Comparison of ENCODE assay signal across 8 cellular contexts in the genomic region with DNA sequence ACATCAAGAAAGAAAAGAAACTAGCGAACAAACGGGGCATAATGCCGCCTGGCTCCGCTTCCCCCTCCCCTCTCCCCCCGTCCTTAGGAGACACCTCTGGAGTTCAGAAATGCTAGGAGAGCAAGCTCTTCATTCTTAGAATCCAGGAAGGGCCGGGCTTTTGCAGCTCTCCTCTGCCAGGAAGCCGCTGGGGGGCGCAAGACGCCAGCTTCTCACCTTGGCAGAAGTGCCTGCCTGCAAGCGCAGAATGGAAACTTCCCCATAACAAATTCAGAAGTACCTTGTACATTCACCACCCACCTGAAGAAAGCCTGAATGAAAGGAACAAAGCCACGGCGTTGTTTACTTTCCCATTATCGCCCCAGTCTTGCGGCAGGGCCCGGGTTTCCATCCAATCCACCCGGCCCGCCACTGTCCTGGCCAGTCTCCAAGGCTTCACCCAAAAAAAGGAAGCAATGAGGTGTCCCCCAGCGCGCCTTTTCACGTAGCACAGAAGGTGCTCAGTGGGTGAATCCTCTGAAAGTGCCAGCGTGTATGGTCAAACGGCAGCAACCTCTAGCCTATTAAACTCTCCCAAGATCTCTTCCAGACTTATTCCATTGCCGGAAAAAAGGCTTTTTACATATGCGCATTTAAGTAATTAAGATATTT. TPM values are rescaled to one million over a fixed set of nuclear protein-coding genes. Genes with fewer than 3 reads are reported as not detected.
A peak's percentile ranks its signal among the peaks of the same experiment; 100 is the strongest.
DNase-seq lines count a peak whose midpoint lies in the region; ATAC-seq and TF ChIP-seq lines count a peak whose summit lies in the region.

No MANE protein-coding gene starts in this region.

- peak; percentile 34 for ATAC-seq in GM21360 (IDR thresholded peaks at IDR 0.05; ENCODE audit: unreplicated experiment)
- peak; percentile 37 for ATAC-seq in left ventricle myocardium superior

- H3K36me3 ChIP-seq in transverse colon, result no peaks in the 10 kb centered on the region

- in situ Hi-C loops in ACHN (cut with HindIII; ENCODE audit: low pct_ligation_motif_present, low pct_unique_long_range_greater_than_20kb, low sequenced_read_pairs), result no loop called here
- in situ Hi-C loops in transverse colon (cut with MboI; ENCODE audit: low pct_ligation_motif_present in 1 of 4, low pct_unique_long_range_greater_than_20kb in 1 of 4, low sequenced_read_pairs in 3 of 4), result loop anchor here in 3 of 4 donors (5.0 to 25.0 kb wide), 3 partner anchors 309 to 499 kb away; no protein-coding TSS in a partner anchor

- 0 to 2% methylated on average over 13 to 24 of the region's 24 CpGs for WGBS in transverse colon (ENCODE audit: low coverage in 1 of 2), 2 donors

- H3K9me3 ChIP-seq in transverse colon, result no peaks in the 10 kb centered on the region

- H3K4me1 ChIP-seq in transverse colon, result peaks cover 16 to 37% (median 34%) of the 10 kb centered on the region in 4 donors

- intact Hi-C loops in left ventricle myocardium superior (cut with micrococcal nuclease), result loop anchor here (2.0 to 5.0 kb wide), 2 partner anchors 314 to 494 kb away; no protein-coding TSS in a partner anchor
- intact Hi-C loops in posterior cingulate gyrus (cut with DNase I), result loop anchor here (1.0 to 10.0 kb wide), 3 partner anchors 199 to 496 kb away; no protein-coding TSS in a partner anchor
- intact Hi-C loops in transverse colon (cut with DNase I; ENCODE audit: low total_unique reads), result loop anchor here (5.0 to 10.0 kb wide), 2 partner anchors 59 to 342 kb away; no protein-coding TSS in a partner anchor

- peak overlapping the region; percentile 10 to 76 (median 46) for H3K4me3 ChIP-seq in transverse colon

- DNase-seq in ACHN, result peak; percentile 80
- DNase-seq in NCI-H146 (lab: John Stamatoyannopoulos, UW), result peak; percentile 92
- peak; percentile 67 to 86 (median 80) for DNase-seq in T-helper 1 cell
- peak; percentile 71 for DNase-seq in amniotic epithelial cell (ENCODE audit: low read depth)
- DNase-seq in left ventricle myocardium superior, result peak; percentile 94
- DNase-seq in posterior cingulate gyrus, result peak; percentile 84 to 99 (median 93)
- DNase-seq in transverse colon, result peak; percentile 95

- TF ChIP-seq POLR2A in transverse colon (IDR thresholded peaks at IDR 0.05), result no peak

- H3K27me3 ChIP-seq in transverse colon, result no peaks in the 10 kb centered on the region

- peak; percentile 87 to 94 (median 91) for TF ChIP-seq CTCF in transverse colon (IDR thresholded peaks at IDR 0.05)

- peak overlapping the region; percentile 91 to 97 (median 94) for H3K27ac ChIP-seq in transverse colon

- TF ChIP-seq EP300 in transverse colon (IDR thresholded peaks at IDR 0.05; ENCODE audit: low read depth), result no peak

RNA-seq across cellular contexts. Expression of gene GADD45G, which starts 1.7 kb away (rescaled TPM):
- total RNA-seq in left ventricle myocardium superior (54.0 TPM), transverse colon (10 to 100 TPM in 2 of 4 donors, 1 to 10 TPM in 2; 8.4 to 12.7 (median 10.3) TPM)

Comparison
In these comparisons a context has a peak if more than half of its experiments do, and no peak if none do; other contexts are left out.
1. Peak in every context shown above with its lines: DNase-seq, ATAC-seq, H3K4me3 ChIP-seq and H3K27ac ChIP-seq.